23 cellular contexts compared by ENCODE assay signal in genomic region chr17:43818966-43819365, GRCh38. TPM values are rescaled to one million over a fixed set of nuclear protein-coding genes. Genes with fewer than 3 reads are reported as not detected.
DNase-seq lines count a peak whose midpoint lies in the region; ATAC-seq and TF ChIP-seq lines count a peak whose summit lies in the region.
"Had no signal": no experiment of that assay in that cellular context is flagged by ENCODE, and none has a peak within 500 bp of the region (broad histone marks: within the 10 kb centered on the region; RNA-seq: fewer than 3 reads in every experiment).

No MANE protein-coding gene starts in this region.

- H3K27ac ChIP-seq in coronary artery, result no peak overlapping the region
- no peak overlapping the region for H3K27ac ChIP-seq in body of pancreas
- H3K27ac ChIP-seq: A549; BLaER1 treated with 17β-estradiol and CSF1 and Interleukin-3, amounts not matched to agents 10 nM and 100 nM had no signal

- no peak for TF ChIP-seq POLR2A in body of pancreas (IDR thresholded peaks at IDR 0.05)

- DNase-seq in Right ventricle myocardium inferior (ENCODE audit: missing footprints) (peak; percentile 46), left ventricle myocardium superior (no peak), coronary artery (ENCODE audit: low spot score) (peak; percentile 38), mesenteric fat pad (ENCODE audit: low spot score) (peak; percentile 81), HuH-7 (ENCODE audit: low spot score) (no peak), body of pancreas (no peak)
- DNase-seq: 8988T; ACHN; AML-193; BE2C; CD4-positive, alpha-beta T cell; CD8-positive, alpha-beta memory T cell; DMS 273 treated with DMSO at 0.1 percent for 48 hours; DMS79; EL; GDM1; H9 had no signal

- no peak overlapping the region for H3K4me3 ChIP-seq in coronary artery
- no peak overlapping the region for H3K4me3 ChIP-seq in body of pancreas
- H3K4me3 ChIP-seq: A549; BLaER1 treated with 17β-estradiol and CSF1 and Interleukin-3, amounts not matched to agents 10 nM and 100 nM; GM12878; GM23338 had no signal

- 86 to 89% methylated on average over 4 to 5 of the region's 5 CpGs for WGBS in body of pancreas, 2 donors

- intact Hi-C loops in Right ventricle myocardium inferior (cut with DNase I) (no loop called here), left ventricle myocardium superior (cut with micrococcal nuclease) (no loop called here), body of pancreas (cut with DNase I) (no loop called here)

- ATAC-seq in Right ventricle myocardium inferior (no peak), left ventricle myocardium superior (no peak), body of pancreas (no peak)
- ATAC-seq: A549, GM12878, GM23338, HCT116 had no signal

- H3K27me3 ChIP-seq in body of pancreas, result no peaks in the 10 kb centered on the region
- H3K27me3 ChIP-seq: BE2C; BLaER1 treated with 17β-estradiol and CSF1 and Interleukin-3, amounts not matched to agents 10 nM and 100 nM had no signal

- no peaks in the 10 kb centered on the region for H3K9me3 ChIP-seq in body of pancreas
- H3K9me3 ChIP-seq: A549; BE2C; BLaER1 treated with 17β-estradiol and CSF1 and Interleukin-3, amounts not matched to agents 10 nM and 100 nM had no signal

- H3K36me3 ChIP-seq in body of pancreas (replicated peaks in 1 of 2; ENCODE audit: insufficient read depth in 1 of 2, low read depth in 2 of 2), result no peaks in the 10 kb centered on the region
- H3K36me3 ChIP-seq: BE2C had no signal

- TF ChIP-seq CTCF in coronary artery (IDR thresholded peaks at IDR 0.05), result no peak
- TF ChIP-seq CTCF in body of pancreas (IDR thresholded peaks at IDR 0.05), result no peak

- no peaks in the 10 kb centered on the region for H3K4me1 ChIP-seq in body of pancreas
- H3K4me1 ChIP-seq: BE2C had no signal

RNA-seq across cellular contexts. Expression of gene MPP3, which starts 14.0 kb away (rescaled TPM):
- 43.0 TPM for total RNA-seq in Right ventricle myocardium inferior
- total RNA-seq in left ventricle myocardium superior, result 55.5 TPM
- 22.3 TPM for total RNA-seq in mesenteric fat pad
- 10 to 100 TPM; 20.2 to 22.4 TPM for total RNA-seq in body of pancreas
- total RNA-seq: GM12878 had no signal

RNA-seq across cellular contexts. Expression of gene CD300LG, which starts 28.0 kb away (rescaled TPM):
- total RNA-seq in Right ventricle myocardium inferior (16.6 TPM), left ventricle myocardium superior (19.1 TPM), mesenteric fat pad (121 TPM), body of pancreas (10 to 100 TPM in 1 of 2 donors, 1 to 10 TPM in 1; 1.8 to 15.5 TPM)
- total RNA-seq: CD4-positive, alpha-beta T cell; CD8-positive, alpha-beta memory T cell; GM12878; GM23338; H4; H9 had no signal

RNA-seq across cellular contexts. Expression of gene CFAP97D1, which starts 38.7 kb away (rescaled TPM):
- total RNA-seq in Right ventricle myocardium inferior (not detected), left ventricle myocardium superior (not detected), mesenteric fat pad (not detected), body of pancreas (not detected)
- total RNA-seq: CD4-positive, alpha-beta T cell; CD8-positive, alpha-beta memory T cell; GM12878; H4; H9 had no signal

RNA-seq across cellular contexts. Expression of gene DUSP3, which starts 40.2 kb away (rescaled TPM):
- total RNA-seq in Right ventricle myocardium inferior (260 TPM), left ventricle myocardium superior (243 TPM), mesenteric fat pad (103 TPM), body of pancreas (10 to 100 TPM; 32.2 to 54.1 TPM)

Comparison
In these comparisons a context has a peak if more than half of its experiments do, and no peak if none do; other contexts are left out.
1. DNase-seq: peak in Right ventricle myocardium inferior (single experiment), coronary artery (single experiment) and mesenteric fat pad (single experiment); none in left ventricle myocardium superior (single experiment), HuH-7 (single experiment) and body of pancreas (0 of 4).